Comparison of ENCODE assay signal across 8 cellular contexts in the genomic region with DNA sequence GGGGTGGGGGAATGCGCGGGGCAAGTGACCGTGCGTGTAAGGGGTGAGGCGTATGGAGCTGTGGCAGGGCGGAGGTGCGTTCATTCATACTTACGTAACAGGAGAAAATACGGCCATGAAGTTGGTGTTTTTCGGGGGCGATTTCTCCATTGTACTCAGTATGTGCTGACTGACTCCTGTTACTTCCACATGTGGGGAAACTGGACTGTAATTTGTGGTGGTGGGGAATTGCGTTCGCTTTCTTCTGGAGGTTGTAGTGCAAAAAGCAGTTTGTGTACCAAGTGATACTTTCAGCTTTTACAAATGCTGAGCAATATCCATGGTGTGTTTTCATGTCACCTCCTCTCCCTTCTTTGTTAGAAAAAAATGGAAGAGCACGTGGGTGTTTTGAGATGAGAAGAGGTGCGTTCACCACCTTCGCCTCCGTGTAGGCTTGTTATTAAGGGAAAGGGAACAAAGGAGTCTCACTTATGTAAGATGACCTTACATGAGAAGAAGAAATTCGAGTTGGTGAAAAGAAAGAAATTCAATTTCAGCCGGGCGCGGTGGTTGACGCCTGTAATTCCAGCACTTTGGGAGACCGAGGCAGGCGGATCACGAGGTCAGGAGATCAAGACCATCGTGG.
DNase-seq lines count a peak whose midpoint lies in the region; ATAC-seq and TF ChIP-seq lines count a peak whose summit lies in the region.
"Not testable (repeated sequence)": the region's sequence is repeated elsewhere in the genome, so short reads cannot be mapped to it uniquely, and the experiment has no call there.

No MANE protein-coding gene starts in this region.

- H3K9me2 ChIP-seq in HCT116 (ENCODE audit: insufficient read depth) = not testable (repeated sequence)

- not testable (repeated sequence) for H3K27me3 ChIP-seq in HCT116 (ENCODE audit: insufficient read depth, low read length)

- RAD21 ChIA-PET in HCT116 (lab: Charles Lee; ENCODE audit: low non-redundant PET in 1 of 2, low total read pairs in 2 of 2, uncharacterized antibody in 2 of 2, unreplicated experiment in 2 of 2) = not testable (repeated sequence)

- not testable (repeated sequence) for H3K9me3 Mint-ChIP-seq in CD14-positive monocyte; activated CD8-positive, alpha-beta T cell treated with anti-CD3 and anti-CD28 coated beads for 36 hours; memory B cell

- not testable (repeated sequence) for H4K20me1 ChIP-seq in HCT116 (ENCODE audit: insufficient read depth)

- TSS peak; percentile 100 for BruUV-seq in HCT116 (replicated peaks; lab: Mats Ljungman, UMichigan)

- DNase-seq in CD14-positive monocyte (ENCODE audit: low spot score) (peak; percentile 66), HCT116 (ENCODE audit: low read depth, low spot score) (peak; percentile 97), NCI-H510A treated with DMSO at 0.1 percent for 48 hours (lab: John Stamatoyannopoulos, UW) (peak; percentile 7), caudate nucleus (lab: John Stamatoyannopoulos, UW) (peak in 41 of 61 donors; percentile 0 to 89 (median 38)), globus pallidus (ENCODE audit: low spot score) (peak; percentile 45), memory B cell (ENCODE audit: low spot score in 2 of 2) (peak in 1 of 2 donors; percentile 18), skeletal muscle cell (ENCODE audit: low read depth) (peak; percentile 87)
- DNase-seq in activated CD8-positive, alpha-beta T cell treated with anti-CD3 and anti-CD28 coated beads for 36 hours = peak; percentile 64

- not testable (repeated sequence) for H3K9me3 ChIP-seq in HCT116 (ENCODE audit: control insufficient read depth in 1 of 2, insufficient read depth in 1 of 2, low read depth in 1 of 2, low read length in 2 of 2)

- not testable (repeated sequence) for H2AFZ ChIP-seq in HCT116 (ENCODE audit: low read depth, low read length, poor library complexity, severe bottlenecking)

- peaks cover 12% of the 10 kb centered on the region for H3K4me1 Mint-ChIP-seq in CD14-positive monocyte
- H3K4me1 Mint-ChIP-seq in activated CD8-positive, alpha-beta T cell treated with anti-CD3 and anti-CD28 coated beads for 36 hours (ENCODE audit: low read depth); memory B cell: not testable (repeated sequence)

- H3K27ac ChIP-seq in HCT116 (ENCODE audit: low read depth, low read length) = peak overlapping the region; percentile 17
- H3K27ac ChIP-seq in caudate nucleus (ENCODE audit: low read depth, low read length) = peak overlapping the region; percentile 6

- H3K4me3 Mint-ChIP-seq in CD14-positive monocyte (peak overlapping the region in 1 of 2 donors; percentile 76), memory B cell (peak overlapping the region; percentile 67)
- H3K4me3 Mint-ChIP-seq in activated CD8-positive, alpha-beta T cell treated with anti-CD3 and anti-CD28 coated beads for 36 hours = peak overlapping the region; percentile 47

- H3K4me1 ChIP-seq in HCT116 (ENCODE audit: control insufficient read depth in 1 of 2, insufficient read depth in 2 of 2, low read length in 2 of 2) = not testable (repeated sequence)

- intact Hi-C loops in CD14-positive monocyte (cut with micrococcal nuclease); HCT116 (cut with micrococcal nuclease); activated CD8-positive, alpha-beta T cell treated with anti-CD3 and anti-CD28 coated beads for 36 hours (cut with micrococcal nuclease): not testable (repeated sequence)

- H3K9ac ChIP-seq in HCT116 (ENCODE audit: low read length) = peak overlapping the region; percentile 20

- H3K27me3 Mint-ChIP-seq in CD14-positive monocyte (ENCODE audit: low read depth in 3 of 3); activated CD8-positive, alpha-beta T cell treated with anti-CD3 and anti-CD28 coated beads for 36 hours; memory B cell: not testable (repeated sequence)

- TF ChIP-seq CTCF in CD14-positive monocyte (IDR thresholded peaks at IDR 0.05); HCT116 (IDR thresholded peaks at IDR 0.05 in 2 of 3, conservative IDR thresholded peaks at IDR 0.05 in 1 of 3; ENCODE audit: borderline replicate concordance in 1 of 3, insufficient read depth in 1 of 3, low read depth in 2 of 3, low read length in 2 of 3); activated CD8-positive, alpha-beta T cell treated with anti-CD3 and anti-CD28 coated beads for 36 hours (IDR thresholded peaks at IDR 0.05): not testable (repeated sequence)

- 0 out of 2 replicates have a peak, but pooled peaks have one; percentile 7 for TF ChIP-seq RAD21 in HCT116 (IDR thresholded peaks at IDR 0.05; ENCODE audit: low read depth)

- not testable (repeated sequence) for H3K36me3 Mint-ChIP-seq in CD14-positive monocyte; activated CD8-positive, alpha-beta T cell treated with anti-CD3 and anti-CD28 coated beads for 36 hours (ENCODE audit: low read depth); memory B cell

- TF ChIP-seq POLR2A in HCT116 (IDR thresholded peaks at IDR 0.05; ENCODE audit: borderline replicate concordance, extremely low read depth, insufficient read depth, insufficient read length) = peak; percentile 99

- CTCF ChIA-PET in HCT116 (lab: Charles Lee); activated CD8-positive, alpha-beta T cell treated with anti-CD3 and anti-CD28 coated beads for 36 hours (lab: Charles Lee): not testable (repeated sequence)

- H3K4me3 ChIP-seq in HCT116 (replicated peaks in 1 of 2; ENCODE audit: low read depth in 1 of 2, low read length in 2 of 2) = not testable (repeated sequence)
- peak overlapping the region; percentile 15 for H3K4me3 ChIP-seq in skeletal muscle cell (ENCODE audit: low read depth, low read length)

- not testable (repeated sequence) for H3K79me2 ChIP-seq in HCT116 (ENCODE audit: insufficient read depth, low read length)

- H3K27ac Mint-ChIP-seq in CD14-positive monocyte (peak overlapping the region; percentile 54 to 86 (median 78)), memory B cell (peak overlapping the region; percentile 90)
- H3K27ac Mint-ChIP-seq in activated CD8-positive, alpha-beta T cell treated with anti-CD3 and anti-CD28 coated beads for 36 hours = peak overlapping the region; percentile 90

- peak overlapping the region; percentile 31; the same call in 1 of the 2 replicates for H3K4me2 ChIP-seq in HCT116 (ENCODE audit: low read length)

- POLR2A ChIA-PET in HCT116 (lab: Charles Lee) = interaction anchor here (1.0 to 1.3 kb wide), 2 partner anchors 23 to 33 kb away, joined by 6 to 8 read pairs; no protein-coding TSS in a partner anchor
- POLR2A ChIA-PET in activated CD8-positive, alpha-beta T cell treated with anti-CD3 and anti-CD28 coated beads for 36 hours (lab: Charles Lee) = not testable (repeated sequence)

- ATAC-seq in HCT116 (peak; percentile 90), memory B cell (ENCODE audit: low read depth) (peak; percentile 84)
- ATAC-seq in activated CD8-positive, alpha-beta T cell treated with anti-CD3 and anti-CD28 coated beads for 36 hours = peak; percentile 84

- H3K36me3 ChIP-seq in HCT116 (ENCODE audit: control insufficient read depth in 1 of 2, insufficient read depth in 2 of 2, low read length in 2 of 2) = not testable (repeated sequence)

TF ChIP-seq in HCT116, 20 proteins besides CTCF, POLR2A, EP300 and RAD21:
- peak; percentile 99 for TF ChIP-seq SIN3A (IDR thresholded peaks at IDR 0.05; ENCODE audit: low read depth)
- TF ChIP-seq YY1 (IDR thresholded peaks at IDR 0.05; ENCODE audit: extremely low read depth, insufficient replicate concordance, low read depth, low read length) = peak; percentile 75
- TF ChIP-seq, protein P1, sequence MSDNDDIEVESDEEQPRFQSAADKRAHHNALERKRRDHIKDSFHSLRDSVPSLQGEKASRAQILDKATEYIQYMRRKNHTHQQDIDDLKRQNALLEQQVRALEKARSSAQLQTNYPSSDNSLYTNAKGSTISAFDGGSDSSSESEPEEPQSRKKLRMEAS (IDR thresholded peaks at IDR 0.05) = peak; percentile 70
- TF ChIP-seq JUND (IDR thresholded peaks at IDR 0.05) = peak; percentile 80
- 0 out of 2 replicates have a peak, but pooled peaks have one; percentile 29 for TF ChIP-seq FOSL1 (IDR thresholded peaks at IDR 0.05; ENCODE audit: low read depth)
- peak; percentile 93 for TF ChIP-seq POLR2AphosphoS5 (IDR thresholded peaks at IDR 0.05; ENCODE audit: low read depth, low read length)
- TF ChIP-seq EGR1 (IDR thresholded peaks at IDR 0.05; ENCODE audit: low read depth) = 0 out of 2 replicates have a peak, but pooled peaks have one; percentile 46
- TF ChIP-seq SP1 (IDR thresholded peaks at IDR 0.05; ENCODE audit: low read depth) = peak; percentile 48
- TF ChIP-seq CBX3 (IDR thresholded peaks at IDR 0.05; ENCODE audit: low read depth) = peak; percentile 74; the same call in 1 of the 2 replicates
- TF ChIP-seq TCF7L2 (IDR thresholded peaks at IDR 0.05; ENCODE audit: borderline replicate concordance, extremely low read depth, insufficient read depth, insufficient read length) = peak; percentile 7
- TF ChIP-seq, protein P2, sequence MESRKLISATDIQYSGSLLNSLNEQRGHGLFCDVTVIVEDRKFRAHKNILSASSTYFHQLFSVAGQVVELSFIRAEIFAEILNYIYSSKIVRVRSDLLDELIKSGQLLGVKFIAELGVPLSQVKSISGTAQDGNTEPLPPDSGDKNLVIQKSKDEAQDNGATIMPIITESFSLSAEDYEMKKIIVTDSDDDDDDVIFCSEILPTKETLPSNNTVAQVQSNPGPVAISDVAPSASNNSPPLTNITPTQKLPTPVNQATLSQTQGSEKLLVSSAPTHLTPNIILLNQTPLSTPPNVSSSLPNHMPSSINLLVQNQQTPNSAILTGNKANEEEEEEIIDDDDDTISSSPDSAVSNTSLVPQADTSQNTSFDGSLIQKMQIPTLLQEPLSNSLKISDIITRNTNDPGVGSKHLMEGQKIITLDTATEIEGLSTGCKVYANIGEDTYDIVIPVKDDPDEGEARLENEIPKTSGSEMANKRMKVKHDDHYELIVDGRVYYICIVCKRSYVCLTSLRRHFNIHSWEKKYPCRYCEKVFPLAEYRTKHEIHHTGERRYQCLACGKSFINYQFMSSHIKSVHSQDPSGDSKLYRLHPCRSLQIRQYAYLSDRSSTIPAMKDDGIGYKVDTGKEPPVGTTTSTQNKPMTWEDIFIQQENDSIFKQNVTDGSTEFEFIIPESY (IDR thresholded peaks at IDR 0.05; ENCODE audit: extremely low read depth, insufficient replicate concordance, low read length) = peak; percentile 85
- peak; percentile 68; the same call in 1 of the 2 replicates for TF ChIP-seq CEBPB (IDR thresholded peaks at IDR 0.05; ENCODE audit: low read depth)
- TF ChIP-seq, protein P3, sequence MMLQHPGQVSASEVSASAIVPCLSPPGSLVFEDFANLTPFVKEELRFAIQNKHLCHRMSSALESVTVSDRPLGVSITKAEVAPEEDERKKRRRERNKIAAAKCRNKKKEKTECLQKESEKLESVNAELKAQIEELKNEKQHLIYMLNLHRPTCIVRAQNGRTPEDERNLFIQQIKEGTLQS (IDR thresholded peaks at IDR 0.05) = peak; percentile 24; the same call in 1 of the 2 replicates
